In the genomic region with DNA sequence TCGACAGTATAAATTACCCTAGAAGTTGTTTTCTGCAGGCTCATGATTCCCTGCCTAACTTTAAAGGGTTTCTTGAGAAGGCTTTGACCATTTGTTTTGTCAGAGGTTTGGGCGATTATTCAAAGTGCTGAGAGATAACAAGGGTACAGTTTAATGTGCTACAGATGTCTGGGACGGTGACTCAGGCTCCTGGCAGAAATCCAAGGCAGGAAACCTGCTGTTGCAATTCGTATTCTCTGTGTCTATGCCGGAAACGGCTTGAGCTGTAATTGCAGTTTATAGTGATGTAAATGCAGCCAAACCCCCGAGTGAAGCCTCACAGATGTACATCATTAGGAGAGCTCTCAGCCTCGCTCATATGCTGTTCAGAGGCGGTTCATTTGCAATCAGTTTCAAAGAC, we compare ENCODE assay signal across 8 cellular contexts.
DNase-seq lines count a peak whose midpoint lies in the region; ATAC-seq and TF ChIP-seq lines count a peak whose summit lies in the region.

No MANE protein-coding gene starts in this region.

- H3K4me1 ChIP-seq in lung (ENCODE audit: control insufficient read depth in 2 of 2, insufficient read depth in 2 of 2, low read length in 2 of 2), result peaks cover 1 to 2% of the 10 kb centered on the region in 2 donors
- H3K4me1 ChIP-seq in thoracic aorta (ENCODE audit: control insufficient read depth in 1 of 2, low read depth in 2 of 2), result no peaks in the 10 kb centered on the region

- DNase-seq in activated CD8-positive, alpha-beta memory T cell treated with anti-CD3 and anti-CD28 coated beads, Interleukin-2, amount 50 U/mL, for 24 hours (ENCODE audit: extremely low read depth), result peak; percentile 3
- no peak for DNase-seq in activated CD8-positive, alpha-beta memory T cell treated with anti-CD3 and anti-CD28 coated beads, Interleukin-2, amount 50 U/mL, for 4 hours
- DNase-seq in NCI-H1092 treated with DMSO at 0.1 percent for 48 hours (lab: John Stamatoyannopoulos, UW) (peak; percentile 93), SK-N-MC (ENCODE audit: low read depth, low spot score) (peak; percentile 92), dermis microvascular lymphatic vessel endothelial cell (ENCODE audit: low read depth in 2 of 2) (peak; percentile 90 to 94), lung (ENCODE audit: low spot score) (peak; percentile 75), thoracic aorta (ENCODE audit: low spot score) (peak; percentile 4)

- ATAC-seq in lung (ENCODE audit: insufficient read depth, low FRiP score) (peak; percentile 72), thoracic aorta (ENCODE audit: insufficient number of reproducible peaks, low FRiP score, low read depth) (no peak), HG03159 (IDR thresholded peaks at IDR 0.05; ENCODE audit: unreplicated experiment) (no peak)

- no peak overlapping the region for H3K27ac ChIP-seq in SK-N-MC
- H3K27ac ChIP-seq in lung (ENCODE audit: low read depth in 1 of 2, low read length in 1 of 2), result no peak overlapping the region
- no peak overlapping the region for H3K27ac ChIP-seq in thoracic aorta

- H3K9me3 ChIP-seq in SK-N-MC (ENCODE audit: low read depth, low read length) (no peaks in the 10 kb centered on the region), lung (ENCODE audit: control insufficient read depth in 2 of 2, insufficient read depth in 1 of 2, low read length in 1 of 2) (no peaks in the 10 kb centered on the region), thoracic aorta (no peaks in the 10 kb centered on the region)

- H3K36me3 ChIP-seq in SK-N-MC (ENCODE audit: insufficient read depth, low read length) (no peaks in the 10 kb centered on the region), lung (ENCODE audit: control insufficient read depth in 2 of 2, insufficient read depth in 2 of 2, low read length in 2 of 2) (no peaks in the 10 kb centered on the region), thoracic aorta (no peaks in the 10 kb centered on the region)

- H3K27me3 ChIP-seq in lung (ENCODE audit: control insufficient read depth, insufficient read depth) (no peaks in the 10 kb centered on the region), thoracic aorta (replicated peaks; ENCODE audit: insufficient read depth) (no peaks in the 10 kb centered on the region)

- TF ChIP-seq CTCF in lung (IDR thresholded peaks at IDR 0.05; ENCODE audit: control extremely low read depth, extremely low read depth) (no peak), thoracic aorta (IDR thresholded peaks at IDR 0.05) (no peak)

- no peak overlapping the region for H3K9ac ChIP-seq in SK-N-MC (ENCODE audit: insufficient read length)

- H3K4me3 ChIP-seq in SK-N-MC, result peak overlapping the region; percentile 56; the same call in 1 of the 2 replicates
- no peak overlapping the region for H3K4me3 ChIP-seq in lung
- no peak overlapping the region for H3K4me3 ChIP-seq in thoracic aorta

- WGBS in lung, 2 donors, result 2 to 3% methylated on average over 9 of the region's 9 CpGs
